In the genomic region with DNA sequence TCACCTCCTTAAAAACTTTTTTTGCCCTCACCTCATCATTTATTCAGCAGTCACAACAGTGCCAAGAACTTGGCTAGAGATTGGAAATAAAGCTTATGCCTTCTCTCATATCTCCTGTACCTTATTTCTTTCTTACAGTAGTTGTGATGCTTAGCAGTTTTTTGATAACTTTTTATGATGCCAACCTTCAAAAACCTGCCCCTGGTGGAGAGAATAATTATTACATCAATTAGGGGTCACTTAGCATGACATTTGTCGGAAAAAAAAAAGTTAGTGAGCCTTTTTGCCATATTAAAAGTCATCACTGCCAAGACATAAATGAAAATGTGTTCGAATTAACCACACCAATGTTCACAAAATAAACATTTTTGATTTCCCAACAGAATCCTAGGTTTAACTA, we compare ENCODE assay signal across 13 cellular contexts.
DNase-seq lines count a peak whose midpoint lies in the region; ATAC-seq, FAIRE-seq and TF ChIP-seq lines count a peak whose summit lies in the region.
"Had no signal": no experiment of that assay in that cellular context is flagged by ENCODE, and none has a peak within 500 bp of the region (broad histone marks: within the 10 kb centered on the region; RNA-seq: fewer than 3 reads in every experiment).

No MANE protein-coding gene starts in this region.

- H3K9ac ChIP-seq in Loucy (ENCODE audit: low read depth, low read length, poor library complexity, severe bottlenecking), result no peak overlapping the region

- H3K4me3 ChIP-seq in Loucy (ENCODE audit: low read length, poor library complexity, severe bottlenecking) (no peak overlapping the region), dorsolateral prefrontal cortex (no peak overlapping the region), pancreas (no peak overlapping the region), coronary artery (no peak overlapping the region)
- H3K4me3 ChIP-seq: SJSA1, spleen had no signal

- no peak for FAIRE-seq in pancreas (lab: Jason Lieb, UNC)

- H3F3A ChIP-seq in Loucy (ENCODE audit: low read depth), result no peaks in the 10 kb centered on the region

- WGBS in pancreas, 2 donors, result 73 to 75% methylated on average over 2 of the region's 2 CpGs

- intact Hi-C loops in dorsolateral prefrontal cortex (cut with DNase I), result no loop called here
- intact Hi-C loops in pancreas (cut with DNase I), result no loop called here

- H3K9me3 ChIP-seq in Loucy (ENCODE audit: insufficient read depth, low read depth, low read length), result peaks cover 13% of the 10 kb centered on the region
- no peaks in the 10 kb centered on the region for H3K9me3 ChIP-seq in pancreas
- H3K9me3 ChIP-seq: SJSA1 had no signal

- H3K9me2 ChIP-seq in Loucy (replicated peaks; ENCODE audit: low read depth, low read length), result no peaks in the 10 kb centered on the region

- H3K79me2 ChIP-seq in Loucy (ENCODE audit: insufficient read depth, low read length), result no peaks in the 10 kb centered on the region

- H3K4me1 ChIP-seq in Loucy (ENCODE audit: insufficient read depth, low read length, poor library complexity, severe bottlenecking), result peaks cover 4% of the 10 kb centered on the region
- no peaks in the 10 kb centered on the region for H3K4me1 ChIP-seq in pancreas
- H3K4me1 ChIP-seq: spleen had no signal

- H3K36me3 ChIP-seq in Loucy (ENCODE audit: insufficient read depth, low read length) (peaks cover 5% of the 10 kb centered on the region; the same call in 1 of the 2 replicates), pancreas (no peaks in the 10 kb centered on the region)
- H3K36me3 ChIP-seq: SJSA1 had no signal

- no peak overlapping the region for H2AFZ ChIP-seq in Loucy (ENCODE audit: low read length)

- DNase-seq in NCI-H748 (lab: John Stamatoyannopoulos, UW; ENCODE audit: unreplicated experiment) (peak; percentile 47), NCI-H748 treated with DMSO at 0.1 percent for 48 hours (lab: John Stamatoyannopoulos, UW) (no peak), dorsolateral prefrontal cortex (no peak), pancreas (no peak), NCI-H146 treated with DMSO at 0.1 percent for 48 hours (lab: John Stamatoyannopoulos, UW; ENCODE audit: unreplicated experiment) (no peak), coronary artery (ENCODE audit: low spot score) (no peak)
- DNase-seq: activated CD4-positive, alpha-beta T cell treated with anti-CD3 and anti-CD28 coated beads for 4 hours; KG1; spleen had no signal

- no peaks in the 10 kb centered on the region for H3K27me3 ChIP-seq in Loucy (ENCODE audit: insufficient read depth, low read length, poor library complexity, severe bottlenecking)
- H3K27me3 ChIP-seq in dorsolateral prefrontal cortex, result no peaks in the 10 kb centered on the region
- H3K27me3 ChIP-seq in pancreas, result no peaks in the 10 kb centered on the region
- H3K27me3 ChIP-seq: SJSA1, spleen had no signal

- peak; percentile 65 for TF ChIP-seq CTCF in Loucy (conservative IDR thresholded peaks at IDR 0.05; ENCODE audit: low read length)
- peak in 40 of 56 donors; percentile 19 to 53 (median 35) for TF ChIP-seq CTCF in dorsolateral prefrontal cortex (IDR thresholded peaks at IDR 0.05 in 54 of 56, conservative IDR thresholded peaks at IDR 0.05 in 2 of 56; ENCODE audit: low read depth in 1 of 56, partially characterized antibody in 56 of 56)
- peak in 3 of 4 donors; percentile 12 to 35 (median 12) for TF ChIP-seq CTCF in pancreas (IDR thresholded peaks at IDR 0.05)
- no peak for TF ChIP-seq CTCF in coronary artery (IDR thresholded peaks at IDR 0.05)

- ATAC-seq in pancreas, result no peak
- ATAC-seq in HG03135 (IDR thresholded peaks at IDR 0.05; ENCODE audit: unreplicated experiment), result no peak

- no peak overlapping the region for H3K4me2 ChIP-seq in Loucy (ENCODE audit: low read depth, low read length, poor library complexity, severe bottlenecking)

- no peaks in the 10 kb centered on the region for H4K20me1 ChIP-seq in Loucy (ENCODE audit: insufficient read depth, low read length, poor library complexity, severe bottlenecking)

- H3K27ac ChIP-seq in dorsolateral prefrontal cortex (no peak overlapping the region), pancreas (no peak overlapping the region), coronary artery (no peak overlapping the region)
- H3K27ac ChIP-seq: epithelial cell of prostate, SJSA1, spleen had no signal
